20 cellular contexts compared by ENCODE assay signal in genomic region chr20:2320813-2321658, GRCh38. TPM values are rescaled to one million over a fixed set of nuclear protein-coding genes. Genes with fewer than 3 reads are reported as not detected.
"Had no signal": no experiment of that assay in that cellular context is flagged by ENCODE, and none has a peak within 500 bp of the region (broad histone marks: within the 10 kb centered on the region; RNA-seq: fewer than 3 reads in every experiment).

No MANE protein-coding gene starts in this region.

- H3K4me1 ChIP-seq: sigmoid colon, spleen, suprapubic skin had no signal

- H3K27ac ChIP-seq: sigmoid colon, spleen, suprapubic skin had no signal

- H3K9me3 ChIP-seq: esophagus squamous epithelium, sigmoid colon, suprapubic skin had no signal

- ATAC-seq: activated CD8-positive, alpha-beta T cell treated with anti-CD3 and anti-CD28 coated beads for 36 hours; activated naive CD4-positive, alpha-beta T cell treated with anti-CD3 and anti-CD28 coated beads, Interleukin-2, amount 50 U/mL, for 72 hours; activated T-cell treated with anti-CD3 and anti-CD28 coated beads, Interleukin-2, amount 50 U/mL, for 4 hours; left ventricle myocardium superior had no signal

- H3K4me3 ChIP-seq: esophagus squamous epithelium, sigmoid colon, spleen, suprapubic skin had no signal

- H3K27me3 ChIP-seq: sigmoid colon had no signal

- H3K36me3 ChIP-seq: sigmoid colon, spleen, suprapubic skin had no signal

- DNase-seq: activated B cell treated with CpG ODN at 0.5 μM for 24 hours; activated CD4-positive, alpha-beta T cell treated with anti-CD3 and anti-CD28 coated beads for 48 hours; activated CD8-positive, alpha-beta T cell treated with anti-CD3 and anti-CD28 coated beads for 36 hours; activated gamma-delta T cell; activated T-cell treated with anti-CD3 and anti-CD28 coated beads, Interleukin-2, amount 50 U/mL, for 4 hours; esophagus squamous epithelium; hippocampal formation; kidney; left ventricle myocardium superior; sigmoid colon; spleen; T-helper 2 cell; trophoblast cell had no signal

RNA-seq across cellular contexts. Expression of gene TGM3, which starts 25.2 kb away (rescaled TPM):
- total RNA-seq: activated B cell treated with CpG ODN at 0.5 μM for 24 hours; activated CD8-positive, alpha-beta T cell treated with anti-CD3 and anti-CD28 coated beads for 36 hours; cardiac septum; fibroblast of villous mesenchyme; glomerular endothelial cell; left ventricle myocardium superior; osteocyte; sigmoid colon had no signal

RNA-seq across cellular contexts. Expression of gene TGM6, which starts 59.7 kb away (rescaled TPM):
- total RNA-seq: activated B cell treated with CpG ODN at 0.5 μM for 24 hours; activated CD8-positive, alpha-beta T cell treated with anti-CD3 and anti-CD28 coated beads for 36 hours; activated naive CD4-positive, alpha-beta T cell treated with anti-CD3 and anti-CD28 coated beads, Interleukin-2, amount 50 U/mL, for 72 hours; activated T-cell treated with anti-CD3 and anti-CD28 coated beads, Interleukin-2, amount 50 U/mL, for 4 hours; cardiac septum; esophagus squamous epithelium; fibroblast of villous mesenchyme; glomerular endothelial cell; kidney; left ventricle myocardium superior; neural crest cell; osteocyte; sigmoid colon; spleen had no signal
